ENCODE assay signal across 1 cellular context in genomic region chr22:39498802-39499201, GRCh38.
A peak's percentile ranks its signal among the peaks of the same experiment; 100 is the strongest.
TF ChIP-seq lines count a peak whose summit lies in the region.

No MANE protein-coding gene starts in this region.

TF ChIP-seq in HepG2, 621 proteins besides CTCF, POLR2A, EP300 and RAD21 (continued from another document):
- no peak for TF ChIP-seq FUBP1 (CRISPR knock-in tag; IDR thresholded peaks at IDR 0.05; ENCODE audit: borderline replicate concordance)
- no peak for TF ChIP-seq ZNF205 (CRISPR knock-in tag; IDR thresholded peaks at IDR 0.05)
- no peak for TF ChIP-seq ZNF34 (CRISPR knock-in tag; IDR thresholded peaks at IDR 0.05; ENCODE audit: borderline replicate concordance)
- TF ChIP-seq THAP9 (CRISPR knock-in tag; IDR thresholded peaks at IDR 0.05; ENCODE audit: borderline replicate concordance), result no peak
- 0 out of 2 replicates have a peak, but pooled peaks have one; percentile 39 for TF ChIP-seq ZNF7 (CRISPR knock-in tag; IDR thresholded peaks at IDR 0.05)
TF ChIP-seq in HepG2: peak in this region for 16.
